19 cellular contexts compared by ENCODE assay signal in genomic region chr7:140841316-140841715, GRCh38.
"Had no signal": no experiment of that assay in that cellular context is flagged by ENCODE, and none has a peak within 500 bp of the region (broad histone marks: within the 10 kb centered on the region; RNA-seq: fewer than 3 reads in every experiment).

No MANE protein-coding gene starts in this region.

- H3K4me2 ChIP-seq: hepatocyte had no signal

- H3K9me3 ChIP-seq: mucosa of descending colon, stomach, testis, upper lobe of right lung had no signal

- H3K4me3 ChIP-seq: hepatocyte, mucosa of descending colon, stomach, testis, upper lobe of right lung had no signal

- ATAC-seq: activated naive CD4-positive, alpha-beta T cell treated with anti-CD3 and anti-CD28 coated beads, Interleukin-2, amount 50 U/mL, for 72 hours; effector memory CD8-positive, alpha-beta T cell; mucosa of descending colon; naive thymus-derived CD8-positive, alpha-beta T cell; upper lobe of right lung had no signal

- H3K27me3 ChIP-seq: hepatocyte, stomach, testis, upper lobe of right lung had no signal

- H3K27me3 Mint-ChIP-seq: activated CD4-positive, alpha-beta memory T cell treated with anti-CD3 and anti-CD28 coated beads for 36 hours; activated T-cell treated with anti-CD3 and anti-CD28 coated beads, Interleukin-2, amount 50 U/mL, for 24 hours; brain; dendritic cell treated with granulocyte-macrophage colony-stimulating factor and Interleukin-4, amounts not matched to agents 40 ng/mL and 50 ng/mL, for 4 days; effector memory CD8-positive, alpha-beta T cell; naive thymus-derived CD8-positive, alpha-beta T cell had no signal

- H3K9me3 Mint-ChIP-seq: activated CD4-positive, alpha-beta memory T cell treated with anti-CD3 and anti-CD28 coated beads for 36 hours; activated T-cell treated with anti-CD3 and anti-CD28 coated beads, Interleukin-2, amount 50 U/mL, for 24 hours; dendritic cell treated with granulocyte-macrophage colony-stimulating factor and Interleukin-4, amounts not matched to agents 40 ng/mL and 50 ng/mL, for 4 days; effector memory CD8-positive, alpha-beta T cell had no signal

- H3K27ac Mint-ChIP-seq: activated CD4-positive, alpha-beta memory T cell treated with anti-CD3 and anti-CD28 coated beads for 36 hours; activated naive CD4-positive, alpha-beta T cell treated with anti-CD3 and anti-CD28 coated beads, Interleukin-2, amount 50 U/mL, for 72 hours; activated T-cell treated with anti-CD3 and anti-CD28 coated beads, Interleukin-2, amount 50 U/mL, for 24 hours; brain; dendritic cell treated with granulocyte-macrophage colony-stimulating factor and Interleukin-4, amounts not matched to agents 40 ng/mL and 50 ng/mL, for 4 days; naive thymus-derived CD8-positive, alpha-beta T cell had no signal

- H3K4me1 ChIP-seq: testis, upper lobe of right lung had no signal

- H2AFZ ChIP-seq: hepatocyte had no signal

- H3K4me3 Mint-ChIP-seq: activated CD4-positive, alpha-beta memory T cell treated with anti-CD3 and anti-CD28 coated beads for 36 hours; activated T-cell treated with anti-CD3 and anti-CD28 coated beads, Interleukin-2, amount 50 U/mL, for 24 hours; brain; dendritic cell treated with granulocyte-macrophage colony-stimulating factor and Interleukin-4, amounts not matched to agents 40 ng/mL and 50 ng/mL, for 4 days; effector memory CD8-positive, alpha-beta T cell; naive thymus-derived CD8-positive, alpha-beta T cell had no signal

- DNase-seq: activated CD4-positive, alpha-beta memory T cell treated with anti-CD3 and anti-CD28 coated beads for 36 hours; activated gamma-delta T cell; activated T-cell treated with anti-CD3 and anti-CD28 coated beads, Interleukin-2, amount 50 U/mL, for 24 hours; amygdala; central memory CD4-positive, alpha-beta T cell; effector memory CD8-positive, alpha-beta T cell; islet precursor cell; mucosa of descending colon; naive thymus-derived CD8-positive, alpha-beta T cell; stimulated activated CD4-positive, alpha-beta T cell treated with anti-CD3 and anti-CD28 coated beads, Interleukin-12 subunit alpha, Interleukin-12 subunit beta, amount 100 ng/mL, for 4 hours; stimulated activated CD4-positive, alpha-beta T cell treated with anti-CD3 and anti-CD28 coated beads, Interleukin-2, amount 100 ng/mL, for 24 hours; stomach; testis; upper lobe of right lung; WERI-Rb-1 had no signal

- H3K27ac ChIP-seq: hepatocyte, stomach, testis, upper lobe of right lung, WERI-Rb-1 had no signal
